In the genomic region with DNA sequence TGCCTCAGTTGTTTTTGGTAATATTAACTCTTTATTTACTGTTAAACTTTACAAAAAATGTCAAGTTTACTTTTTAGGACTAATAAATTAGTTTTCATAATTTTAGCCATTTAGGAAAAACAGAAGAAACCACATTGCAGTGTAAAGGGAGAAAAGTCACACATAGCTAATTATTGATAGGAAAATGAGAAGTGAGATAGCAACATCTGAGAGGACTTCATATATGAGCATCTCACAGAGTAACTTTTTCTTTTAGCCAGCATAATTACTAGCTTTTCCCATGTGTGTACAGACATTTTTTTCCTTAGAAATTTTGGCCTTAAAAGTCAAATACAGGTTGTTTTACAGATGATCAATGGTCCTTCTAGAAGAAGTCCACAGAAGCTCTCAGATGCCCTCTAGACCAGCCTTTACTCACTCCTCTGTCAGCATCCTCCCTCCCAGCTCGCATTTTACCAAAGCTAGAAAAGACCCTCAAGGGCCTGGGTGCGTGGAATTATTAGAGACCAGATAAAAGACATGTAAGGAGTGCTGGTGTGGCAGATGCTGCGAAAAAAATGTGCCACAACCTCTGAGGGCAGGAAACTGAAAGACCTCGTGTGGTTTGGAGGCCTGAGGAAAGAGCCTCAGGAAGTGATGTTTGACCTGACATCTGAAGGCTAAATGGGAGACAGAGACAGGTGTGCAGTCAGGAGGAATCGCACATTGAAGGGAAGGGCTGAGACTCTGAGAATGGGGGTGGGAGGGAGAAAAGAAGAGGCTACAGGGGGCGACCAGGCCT, we compare ENCODE assay signal across 9 cellular contexts.
DNase-seq lines count a peak whose midpoint lies in the region; ATAC-seq and TF ChIP-seq lines count a peak whose summit lies in the region.
"Had no signal": no experiment of that assay in that cellular context is flagged by ENCODE, and none has a peak within 500 bp of the region (broad histone marks: within the 10 kb centered on the region; RNA-seq: fewer than 3 reads in every experiment).

No MANE protein-coding gene starts in this region.

- BruUV-seq in MCF 10A (replicated peaks; lab: Mats Ljungman, UMichigan) (no TSS peak), mammary epithelial cell (replicated peaks; lab: Mats Ljungman, UMichigan) (no TSS peak)

- H3K27me3 ChIP-seq in mammary epithelial cell (ENCODE audit: insufficient read depth, low read length) (no peaks in the 10 kb centered on the region), tibial nerve (no peaks in the 10 kb centered on the region)

- H3K4me1 Mint-ChIP-seq in MCF 10A (ENCODE audit: insufficient read depth, unreplicated experiment): peaks cover 34% of the 10 kb centered on the region
- H3K4me1 Mint-ChIP-seq in activated T-helper 2 cell treated with anti-CD3 and anti-CD28 coated beads, Interferon-gamma antibody, Interleukin-2, Interleukin-4, amounts not matched to agents 10 μg/mL and 5 μg/mL and 100 μg/mL, durations not matched to agents 14 hours and 24 hours and 36 hours (ENCODE audit: low read depth): peaks cover 50% of the 10 kb centered on the region

- no peak overlapping the region for H3K4me2 ChIP-seq in mammary epithelial cell (ENCODE audit: insufficient read depth, low read depth, low read length)

- intact Hi-C loops in MCF 10A (cut with micrococcal nuclease): no loop called here
- intact Hi-C loops in mammary epithelial cell (cut with micrococcal nuclease): no loop called here
- intact Hi-C loops in activated T-helper 2 cell treated with anti-CD3 and anti-CD28 coated beads, Interferon-gamma antibody, Interleukin-2, Interleukin-4, amounts not matched to agents 10 μg/mL and 5 μg/mL and 100 μg/mL, durations not matched to agents 14 hours and 24 hours and 36 hours (cut with micrococcal nuclease): loop anchor here (10.0 kb wide), 1 partner anchor 152 kb away; no protein-coding TSS in a partner anchor

- in situ Hi-C loops in mammary epithelial cell (cut with MboI; ENCODE audit: low sequenced_read_pairs in 2 of 2): no loop called here

- POLR2A ChIA-PET in MCF 10A (lab: Yijun Ruan, JAX): interaction anchor here (1.0 to 1.3 kb wide), 4 partner anchors 13 to 23 kb away, joined by 3 to 7 read pairs (median 4); no protein-coding TSS in a partner anchor

- CTCF ChIA-PET in MCF 10A (lab: Yijun Ruan, JAX): interaction anchor here (1.0 to 1.4 kb wide), 4 partner anchors 12 to 268 kb away, joined by 3 to 7 read pairs (median 4); no protein-coding TSS in a partner anchor
- CTCF ChIA-PET in mammary epithelial cell (lab: Charles Lee; ENCODE audit: low non-redundant PET): no interaction called here

- H3K36me3 Mint-ChIP-seq in MCF 10A (ENCODE audit: insufficient read depth, unreplicated experiment): peaks cover 91% of the 10 kb centered on the region
- peaks cover 17% of the 10 kb centered on the region for H3K36me3 Mint-ChIP-seq in activated T-helper 2 cell treated with anti-CD3 and anti-CD28 coated beads, Interferon-gamma antibody, Interleukin-2, Interleukin-4, amounts not matched to agents 10 μg/mL and 5 μg/mL and 100 μg/mL, durations not matched to agents 14 hours and 24 hours and 36 hours (ENCODE audit: low read depth)

- DNase-seq in MCF 10A (ENCODE audit: unreplicated experiment) (no peak), mammary epithelial cell (no peak), tibial nerve (ENCODE audit: low spot score in 2 of 2) (no peak), GM19238 (ENCODE audit: insufficient read length, low spot score) (no peak), SIG-M5 (lab: John Stamatoyannopoulos, UW) (no peak), GF-D8 (lab: John Stamatoyannopoulos, UW) (no peak)
- no peak for DNase-seq in activated T-helper 2 cell treated with anti-CD3 and anti-CD28 coated beads, Interferon-gamma antibody, Interleukin-2, Interleukin-4, amounts not matched to agents 10 μg/mL and 5 μg/mL and 100 μg/mL, durations not matched to agents 14 hours and 24 hours and 36 hours (ENCODE audit: low spot score)
- DNase-seq: NCI-H345 had no signal

- peak overlapping the region; percentile 55 for H3K27ac Mint-ChIP-seq in MCF 10A (ENCODE audit: low read depth, unreplicated experiment)
- H3K27ac Mint-ChIP-seq in activated T-helper 2 cell treated with anti-CD3 and anti-CD28 coated beads, Interferon-gamma antibody, Interleukin-2, Interleukin-4, amounts not matched to agents 10 μg/mL and 5 μg/mL and 100 μg/mL, durations not matched to agents 14 hours and 24 hours and 36 hours: peak overlapping the region; percentile 3

- dilution Hi-C loops in mammary epithelial cell (cut with HindIII; ENCODE audit: low sequenced_read_pairs): no loop called here

- no peaks in the 10 kb centered on the region for H3K9me3 Mint-ChIP-seq in MCF 10A (ENCODE audit: unreplicated experiment)
- H3K9me3 Mint-ChIP-seq in activated T-helper 2 cell treated with anti-CD3 and anti-CD28 coated beads, Interferon-gamma antibody, Interleukin-2, Interleukin-4, amounts not matched to agents 10 μg/mL and 5 μg/mL and 100 μg/mL, durations not matched to agents 14 hours and 24 hours and 36 hours: peaks cover 8% of the 10 kb centered on the region

- H3K4me3 Mint-ChIP-seq in MCF 10A (ENCODE audit: unreplicated experiment): no peak overlapping the region
- peak overlapping the region; percentile 22 for H3K4me3 Mint-ChIP-seq in activated T-helper 2 cell treated with anti-CD3 and anti-CD28 coated beads, Interferon-gamma antibody, Interleukin-2, Interleukin-4, amounts not matched to agents 10 μg/mL and 5 μg/mL and 100 μg/mL, durations not matched to agents 14 hours and 24 hours and 36 hours (ENCODE audit: low read depth)

- H3K36me3 ChIP-seq in mammary epithelial cell (ENCODE audit: insufficient read depth, low read length) (peaks cover 31% of the 10 kb centered on the region), tibial nerve (no peaks in the 10 kb centered on the region)

- H3K9me3 ChIP-seq in mammary epithelial cell (replicated peaks; ENCODE audit: insufficient read depth, low read length) (no peaks in the 10 kb centered on the region), tibial nerve (no peaks in the 10 kb centered on the region)

- H3K9ac ChIP-seq in mammary epithelial cell (ENCODE audit: insufficient read depth, low read length): no peak overlapping the region

- no peak for TF ChIP-seq EP300 in tibial nerve (IDR thresholded peaks at IDR 0.05)

- no peaks in the 10 kb centered on the region for H3K27me3 Mint-ChIP-seq in MCF 10A (ENCODE audit: insufficient read depth, unreplicated experiment)
- peaks cover 1% of the 10 kb centered on the region for H3K27me3 Mint-ChIP-seq in activated T-helper 2 cell treated with anti-CD3 and anti-CD28 coated beads, Interferon-gamma antibody, Interleukin-2, Interleukin-4, amounts not matched to agents 10 μg/mL and 5 μg/mL and 100 μg/mL, durations not matched to agents 14 hours and 24 hours and 36 hours (ENCODE audit: low read depth)

- peak; percentile 70 for ATAC-seq in HG02943 (IDR thresholded peaks at IDR 0.05; ENCODE audit: low read depth, unreplicated experiment)

- peaks cover 96% of the 10 kb centered on the region for H3K79me2 ChIP-seq in mammary epithelial cell (ENCODE audit: insufficient read depth, low read length)

- WGBS in mammary epithelial cell (ENCODE audit: low coverage, missing lambda C conversion rate): 38% methylated on average over 5 of the region's 6 CpGs
- WGBS in tibial nerve, 2 donors: 79% methylated on average over 6 of the region's 6 CpGs

- H3K4me3 ChIP-seq in mammary epithelial cell (replicated peaks in 1 of 3; ENCODE audit: insufficient read depth in 1 of 3, low read depth in 2 of 3, low read length in 3 of 3): no peak overlapping the region
- no peak overlapping the region for H3K4me3 ChIP-seq in tibial nerve

- no peak for TF ChIP-seq POLR2A in tibial nerve (IDR thresholded peaks at IDR 0.05)

- TF ChIP-seq CTCF in MCF 10A (IDR thresholded peaks at IDR 0.05; ENCODE audit: unreplicated experiment): no peak
- no peak for TF ChIP-seq CTCF in mammary epithelial cell (conservative IDR thresholded peaks at IDR 0.05 in 1 of 2, IDR thresholded peaks at IDR 0.05 in 1 of 2; ENCODE audit: extremely low read depth in 1 of 2, insufficient read depth in 1 of 2, low read depth in 1 of 2, low read length in 2 of 2)
- no peak for TF ChIP-seq CTCF in tibial nerve (IDR thresholded peaks at IDR 0.05)

- H3K27ac ChIP-seq in mammary epithelial cell (ENCODE audit: insufficient read depth, low read depth, low read length): no peak overlapping the region
- peak overlapping the region in 3 of 4 donors; percentile 40 to 72 (median 69) for H3K27ac ChIP-seq in tibial nerve

- no peak overlapping the region for H2AFZ ChIP-seq in mammary epithelial cell (ENCODE audit: low read depth, low read length)

- no peaks in the 10 kb centered on the region for H4K20me1 ChIP-seq in mammary epithelial cell (ENCODE audit: insufficient read depth, low read length)

- peaks cover 33% of the 10 kb centered on the region for H3K4me1 ChIP-seq in mammary epithelial cell (ENCODE audit: insufficient read depth, low read length)
- peaks cover 0 to 75% (median 25%) of the 10 kb centered on the region in 4 donors for H3K4me1 ChIP-seq in tibial nerve
